Comparison of ENCODE assay signal across 23 cellular contexts in the genomic region with DNA sequence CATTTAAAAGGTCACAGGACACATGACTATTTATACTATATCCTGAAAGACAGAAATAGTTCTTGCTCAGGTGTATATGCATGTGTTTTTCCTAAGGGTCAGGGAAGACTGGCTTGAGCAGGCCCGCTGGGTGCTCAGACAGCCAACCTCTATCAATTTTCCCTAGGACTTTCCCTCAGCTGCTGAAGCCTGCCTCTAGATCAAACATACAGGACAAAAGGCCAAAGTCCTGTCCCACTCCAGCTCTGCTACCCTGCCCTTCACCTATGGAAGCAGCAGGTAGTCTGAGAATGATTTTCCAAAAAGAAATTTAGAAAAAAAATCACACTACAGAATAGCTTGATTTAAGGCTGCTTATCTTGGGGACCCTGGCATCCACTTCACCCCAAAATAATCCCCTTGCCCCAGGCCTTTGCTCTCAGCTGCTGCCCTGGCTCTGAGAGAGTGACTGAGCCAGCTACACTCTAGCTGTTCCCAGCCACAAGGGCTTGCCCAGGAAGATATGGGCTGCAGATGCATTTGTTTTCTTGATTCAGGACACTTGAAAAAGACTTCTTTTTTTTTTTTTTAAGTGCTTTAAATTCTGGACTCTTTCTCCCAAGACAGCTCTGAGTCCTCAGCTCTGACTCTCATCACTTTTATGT. TPM values are rescaled to one million over a fixed set of nuclear protein-coding genes. Genes with fewer than 3 reads are reported as not detected.
DNase-seq lines count a peak whose midpoint lies in the region; ATAC-seq, FAIRE-seq and TF ChIP-seq lines count a peak whose summit lies in the region.
"Had no signal": no experiment of that assay in that cellular context is flagged by ENCODE, and none has a peak within 500 bp of the region (broad histone marks: within the 10 kb centered on the region; RNA-seq: fewer than 3 reads in every experiment).

No MANE protein-coding gene starts in this region.

- peak overlapping the region; percentile 1 for H3K27ac Mint-ChIP-seq in activated naive CD4-positive, alpha-beta T cell treated with anti-CD3 and anti-CD28 coated beads, Interleukin-2, amount 50 U/mL, for 24 hours
- peak overlapping the region; percentile 85 for H3K27ac Mint-ChIP-seq in endodermal cell
- H3K27ac Mint-ChIP-seq: IgD-negative memory B cell had no signal

- no peak overlapping the region for H3K4me3 ChIP-seq in endodermal cell (ENCODE audit: low read length)
- no peak overlapping the region for H3K4me3 ChIP-seq in right lobe of liver
- no peak overlapping the region for H3K4me3 ChIP-seq in smooth muscle cell
- no peak overlapping the region for H3K4me3 ChIP-seq in adrenal gland
- H3K4me3 ChIP-seq: HAP-1 had no signal

- H3K4me3 Mint-ChIP-seq in activated naive CD4-positive, alpha-beta T cell treated with anti-CD3 and anti-CD28 coated beads, Interleukin-2, amount 50 U/mL, for 24 hours = no peak overlapping the region
- no peak overlapping the region for H3K4me3 Mint-ChIP-seq in endodermal cell
- H3K4me3 Mint-ChIP-seq: IgD-negative memory B cell had no signal

- H3K4me2 ChIP-seq in smooth muscle cell = no peak overlapping the region

- WGBS in endodermal cell (ENCODE audit: insufficient coverage in 1 of 2, insufficient read length in 1 of 2), 2 experiments = 94% methylated on average over 1 of the region's 1 CpG; no CpG with 5 or more reads in 1 of the 2 experiments
- WGBS in right lobe of liver (ENCODE audit: insufficient coverage, low coverage, low lambda C conversion rate, missing lambda C conversion rate) = 0% methylated on average over 1 of the region's 1 CpG
- WGBS in smooth muscle cell (ENCODE audit: low lambda C conversion rate) = 100% methylated on average over 1 of the region's 1 CpG
- WGBS in adrenal gland, 4 donors = 95 to 100% (median 100%) methylated on average over 1 of the region's 1 CpG

- H3K9me3 Mint-ChIP-seq in activated naive CD4-positive, alpha-beta T cell treated with anti-CD3 and anti-CD28 coated beads, Interleukin-2, amount 50 U/mL, for 24 hours = peaks cover 4% of the 10 kb centered on the region
- no peaks in the 10 kb centered on the region for H3K9me3 Mint-ChIP-seq in endodermal cell

- peaks cover 19% of the 10 kb centered on the region for H3K36me3 Mint-ChIP-seq in activated naive CD4-positive, alpha-beta T cell treated with anti-CD3 and anti-CD28 coated beads, Interleukin-2, amount 50 U/mL, for 24 hours
- H3K36me3 Mint-ChIP-seq in endodermal cell (ENCODE audit: low read depth) = peaks cover 37% of the 10 kb centered on the region

- H3F3A ChIP-seq in smooth muscle cell (ENCODE audit: low read depth) = no peaks in the 10 kb centered on the region

- H3K36me3 ChIP-seq in endodermal cell (ENCODE audit: control insufficient read depth, insufficient read depth, low read length) (no peaks in the 10 kb centered on the region), right lobe of liver (peaks cover 0 to 3% (median 0%) of the 10 kb centered on the region in 4 donors), smooth muscle cell (ENCODE audit: low read depth) (no peaks in the 10 kb centered on the region), adrenal gland (replicated peaks in 1 of 2) (peaks cover 0 to 3% of the 10 kb centered on the region in 2 donors)
- H3K36me3 ChIP-seq: HAP-1 had no signal

- DNase-seq in activated naive CD4-positive, alpha-beta T cell treated with anti-CD3 and anti-CD28 coated beads, Interleukin-2, amount 50 U/mL, for 16 hours = no peak
- DNase-seq in endodermal cell (no peak), right lobe of liver (peak in 2 of 3 donors; percentile 22 to 60), smooth muscle cell (lab: John Stamatoyannopoulos, UW; ENCODE audit: unreplicated experiment) (no peak), D721Med (ENCODE audit: insufficient read length, low spot score) (no peak), NCI-H774 (lab: John Stamatoyannopoulos, UW) (no peak), adrenal gland (no peak)
- DNase-seq: Karpas-422; NCI-H1048; NCI-H1436; NCI-H2029 treated with DMSO at 0.1 percent for 48 hours; NCI-H2171; NCI-H446 treated with DMSO at 0.1 percent for 48 hours; NK-92 treated with Interleukin-12 subunit alpha and Interleukin-12 subunit beta, amount 100 ng/mL, for 24 hours had no signal

- H3K79me2 ChIP-seq in smooth muscle cell (ENCODE audit: low read depth) = no peaks in the 10 kb centered on the region

- no peaks in the 10 kb centered on the region for H4K20me1 ChIP-seq in smooth muscle cell (ENCODE audit: low read depth)

- H3K9ac ChIP-seq in endodermal cell (ENCODE audit: extremely low read depth, low read length, poor library complexity, severe bottlenecking) = no peak overlapping the region
- H3K9ac ChIP-seq in smooth muscle cell (ENCODE audit: low read depth) = no peak overlapping the region

- TF ChIP-seq CTCF in endodermal cell (conservative IDR thresholded peaks at IDR 0.05) (no peak), right lobe of liver (IDR thresholded peaks at IDR 0.05) (no peak), smooth muscle cell (IDR thresholded peaks at IDR 0.05; ENCODE audit: borderline replicate concordance, insufficient read depth, poor library complexity, severe bottlenecking) (no peak), D721Med (IDR thresholded peaks at IDR 0.05; ENCODE audit: insufficient read depth, missing control alignments) (no peak), adrenal gland (IDR thresholded peaks at IDR 0.05) (no peak)

- FAIRE-seq in D721Med (lab: Jason Lieb, UNC) = no peak
- FAIRE-seq: A204.1, G401.6, HTR-8/SVneo, RCC 7860 had no signal

- no peak overlapping the region for H3K27ac ChIP-seq in endodermal cell (ENCODE audit: low read depth, low read length)
- H3K27ac ChIP-seq in right lobe of liver = peak overlapping the region in 1 of 3 donors; percentile 42
- peak overlapping the region; percentile 53 for H3K27ac ChIP-seq in smooth muscle cell (ENCODE audit: low read depth)
- no peak overlapping the region for H3K27ac ChIP-seq in adrenal gland

- H3K27me3 ChIP-seq in endodermal cell (ENCODE audit: control insufficient read depth, insufficient read depth, low read length, poor library complexity, severe bottlenecking) (no peaks in the 10 kb centered on the region), right lobe of liver (no peaks in the 10 kb centered on the region), smooth muscle cell (ENCODE audit: low read depth) (no peaks in the 10 kb centered on the region), adrenal gland (no peaks in the 10 kb centered on the region)
- H3K27me3 ChIP-seq: BE2C had no signal

- intact Hi-C loops in right lobe of liver (cut with DNase I) = no loop called here
- intact Hi-C loops in adrenal gland (cut with DNase I) = no loop called here

- no peaks in the 10 kb centered on the region for H3K27me3 Mint-ChIP-seq in activated naive CD4-positive, alpha-beta T cell treated with anti-CD3 and anti-CD28 coated beads, Interleukin-2, amount 50 U/mL, for 24 hours
- no peaks in the 10 kb centered on the region for H3K27me3 Mint-ChIP-seq in endodermal cell (ENCODE audit: insufficient read depth)
- H3K27me3 Mint-ChIP-seq: IgD-negative memory B cell had no signal

- peak; percentile 84 to 96 (median 90) for ATAC-seq in right lobe of liver
- ATAC-seq: Right ventricle myocardium inferior had no signal

- peaks cover 55% of the 10 kb centered on the region for H3K4me1 Mint-ChIP-seq in activated naive CD4-positive, alpha-beta T cell treated with anti-CD3 and anti-CD28 coated beads, Interleukin-2, amount 50 U/mL, for 24 hours
- peaks cover 3% of the 10 kb centered on the region for H3K4me1 Mint-ChIP-seq in endodermal cell

- H3K4me1 ChIP-seq in endodermal cell (ENCODE audit: control insufficient read depth, insufficient read depth, low read length) = no peaks in the 10 kb centered on the region
- H3K4me1 ChIP-seq in right lobe of liver = peaks cover 0 to 13% (median 0%) of the 10 kb centered on the region in 4 donors
- no peaks in the 10 kb centered on the region for H3K4me1 ChIP-seq in smooth muscle cell (ENCODE audit: low read depth)
- peaks cover 0 to 7% of the 10 kb centered on the region in 2 donors for H3K4me1 ChIP-seq in adrenal gland (replicated peaks in 1 of 2)
- H3K4me1 ChIP-seq: BE2C, HAP-1 had no signal

- H3K9me3 ChIP-seq in endodermal cell (ENCODE audit: control insufficient read depth, low read length) = no peaks in the 10 kb centered on the region
- no peaks in the 10 kb centered on the region for H3K9me3 ChIP-seq in right lobe of liver
- H3K9me3 ChIP-seq in smooth muscle cell (replicated peaks; ENCODE audit: low read depth) = no peaks in the 10 kb centered on the region
- no peaks in the 10 kb centered on the region for H3K9me3 ChIP-seq in adrenal gland (replicated peaks in 1 of 3)
- H3K9me3 ChIP-seq: BE2C, HAP-1 had no signal

- H2AFZ ChIP-seq in smooth muscle cell (ENCODE audit: low read depth) = no peak overlapping the region

- TF ChIP-seq POLR2A in right lobe of liver (IDR thresholded peaks at IDR 0.05) (no peak), adrenal gland (IDR thresholded peaks at IDR 0.05) (no peak)

RNA-seq across cellular contexts. Expression of gene KLHL3, which starts 42.5 kb away (rescaled TPM):
- total RNA-seq in endodermal cell = 10 to 100 TPM; 17.5 to 19.4 TPM
- 5.6 TPM for polyA plus RNA-seq in endodermal cell (2013, experiment 1 of 2)
- polyA plus RNA-seq in endodermal cell (2013, experiment 2 of 2) = 5.9 TPM
- total RNA-seq in right lobe of liver = 1 to 10 TPM; 1.9 to 8.5 (median 3.3) TPM
- total RNA-seq in smooth muscle cell = 3.5 and 9.1 TPM in 2 replicates
- 2.3 and 3.6 TPM in 2 replicates for polyA plus RNA-seq in smooth muscle cell
- total RNA-seq in adrenal gland = 10 to 100 TPM in 7 of 8 donors, 1 to 10 TPM in 1; 7.5 to 28.6 (median 14.4) TPM
- polyA plus RNA-seq in adrenal gland = 10 to 100 TPM in 1 of 3 donors, 1 to 10 TPM in 2; 3.1 to 13.8 (median 8.7) TPM

Comparison
In these comparisons a context has a peak if more than half of its experiments do, and no peak if none do; other contexts are left out.
1. DNase-seq: peak in right lobe of liver (2 of 3); none in activated naive CD4-positive, alpha-beta T cell treated with anti-CD3 and anti-CD28 coated beads, Interleukin-2, amount 50 U/mL, for 16 hours (single experiment), endodermal cell (single experiment), smooth muscle cell (single experiment), D721Med (single experiment), NCI-H774 (single experiment) and adrenal gland (0 of 7).